8 cellular contexts compared by ENCODE assay signal in the genomic region with DNA sequence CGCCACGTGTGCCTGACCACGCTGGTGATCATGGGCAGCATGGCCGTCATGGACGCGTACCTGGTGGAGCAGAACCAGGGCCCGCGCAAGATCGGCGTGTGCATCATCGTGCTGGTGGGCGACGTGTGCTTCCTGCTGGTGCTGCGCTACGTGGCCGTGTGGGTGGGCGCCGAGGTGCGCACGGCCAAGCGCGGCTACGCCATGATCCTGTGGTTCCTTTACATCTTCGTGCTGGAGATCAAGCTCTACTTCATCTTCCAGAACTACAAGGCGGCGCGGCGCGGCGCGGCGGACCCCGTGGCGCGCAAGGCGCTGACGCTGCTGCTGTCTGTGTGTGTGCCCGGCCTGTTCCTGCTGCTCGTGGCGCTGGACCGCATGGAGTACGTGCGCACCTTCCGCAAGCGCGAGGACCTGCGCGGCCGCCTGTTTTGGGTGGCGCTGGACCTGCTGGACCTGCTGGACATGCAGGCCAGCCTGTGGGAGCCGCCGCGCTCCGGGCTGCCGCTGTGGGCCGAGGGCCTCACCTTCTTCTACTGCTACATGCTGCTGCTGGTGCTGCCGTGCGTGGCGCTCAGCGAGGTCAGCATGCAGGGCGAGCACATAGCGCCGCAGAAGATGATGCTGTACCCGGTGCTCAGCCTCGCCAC. TPM values are rescaled to one million over a fixed set of nuclear protein-coding genes. Genes with fewer than 3 reads are reported as not detected.
DNase-seq lines count a peak whose midpoint lies in the region; ATAC-seq and TF ChIP-seq lines count a peak whose summit lies in the region.

No MANE protein-coding gene starts in this region.

- peak; percentile 32 for DNase-seq in activated CD8-positive, alpha-beta memory T cell treated with anti-CD3 and anti-CD28 coated beads, Interleukin-2, amount 50 U/mL, for 24 hours (ENCODE audit: extremely low read depth)
- DNase-seq in left ventricle myocardium inferior: no peak
- DNase-seq in stimulated activated CD4-positive, alpha-beta T cell treated with anti-CD3 and anti-CD28 coated beads, Interleukin-2, amount 100 ng/mL, for 4 hours (ENCODE audit: low read depth): peak; percentile 66
- DNase-seq in G401 (ENCODE audit: low spot score): no peak
- no peak for DNase-seq in NCI-H1092 (lab: John Stamatoyannopoulos, UW)

- peaks cover 41% of the 10 kb centered on the region for H3K4me1 ChIP-seq in left ventricle myocardium inferior

- TF ChIP-seq CTCF in left ventricle myocardium inferior (IDR thresholded peaks at IDR 0.05; ENCODE audit: borderline replicate concordance): no peak

- no peak overlapping the region for H3K27ac ChIP-seq in left ventricle myocardium inferior (replicated peaks)

- intact Hi-C loops in left ventricle myocardium inferior (cut with micrococcal nuclease): no loop called here

- ATAC-seq in HG03342 (IDR thresholded peaks at IDR 0.05; ENCODE audit: unreplicated experiment) (no peak), GM19023 (IDR thresholded peaks at IDR 0.05; ENCODE audit: unreplicated experiment) (no peak)

- no peaks in the 10 kb centered on the region for H3K36me3 ChIP-seq in left ventricle myocardium inferior

- H3K27me3 ChIP-seq in left ventricle myocardium inferior (ENCODE audit: low read depth): peaks cover 25% of the 10 kb centered on the region

- H3K4me3 ChIP-seq in GM08714 (ENCODE audit: low read length): peak overlapping the region; percentile 8; the same call in 1 of the 2 replicates
- H3K4me3 ChIP-seq in left ventricle myocardium inferior: peak overlapping the region; percentile 81

- H3K9me3 ChIP-seq in left ventricle myocardium inferior (replicated peaks): no peaks in the 10 kb centered on the region

- in situ Hi-C loops in G401 (cut with HindIII; ENCODE audit: low sequenced_read_pairs): no loop called here

RNA-seq across cellular contexts. Expression of a gene that starts 2.6 kb away (rescaled TPM):
- 2.1 TPM for total RNA-seq in left ventricle myocardium inferior
- 23.8 and 39.1 TPM in 2 replicates for total RNA-seq in G401 (2014; rRNA removed; shearing (Covaris generic))

RNA-seq across cellular contexts. Expression of a gene that starts 37.9 kb away (rescaled TPM):
- 4.0 TPM for total RNA-seq in left ventricle myocardium inferior
- 67.1 and 89.1 TPM in 2 replicates for total RNA-seq in G401 (2014; rRNA removed; shearing (Covaris generic))

RNA-seq across cellular contexts. Expression of a gene that starts 42.3 kb away (rescaled TPM):
- 65.9 TPM for total RNA-seq in left ventricle myocardium inferior
- total RNA-seq in G401 (2014; rRNA removed; shearing (Covaris generic)): 8.6 TPM in 1 of 2 replicates, not detected in the other

RNA-seq across cellular contexts. Expression of a gene that starts 54.4 kb away (rescaled TPM):
- 1,068 TPM for total RNA-seq in left ventricle myocardium inferior
- 184 and 209 TPM in 2 replicates for total RNA-seq in G401 (2014; rRNA removed; shearing (Covaris generic))

Comparison
In these comparisons a context has a peak if more than half of its experiments do, and no peak if none do; other contexts are left out.
1. DNase-seq: peak in activated CD8-positive, alpha-beta memory T cell treated with anti-CD3 and anti-CD28 coated beads, Interleukin-2, amount 50 U/mL, for 24 hours (single experiment) and stimulated activated CD4-positive, alpha-beta T cell treated with anti-CD3 and anti-CD28 coated beads, Interleukin-2, amount 100 ng/mL, for 4 hours (single experiment); none in left ventricle myocardium inferior (single experiment), G401 (single experiment) and NCI-H1092 (single experiment).
2. RNA of a gene that starts 37.9 kb away (total RNA-seq): 67.1 to 89.1 TPM in G401; 4.0 TPM in left ventricle myocardium inferior (single experiment); every median in the first group is over 10 times any median in the second.